31 cellular contexts compared by ENCODE assay signal in genomic region chr22:18925368-18926064, GRCh38. TPM values are rescaled to one million over a fixed set of nuclear protein-coding genes. Genes with fewer than 3 reads are reported as not detected.
"Had no signal": no experiment of that assay in that cellular context is flagged by ENCODE, and none has a peak within 500 bp of the region (broad histone marks: within the 10 kb centered on the region; RNA-seq: fewer than 3 reads in every experiment).

No MANE protein-coding gene starts in this region.

- H3K4me3 ChIP-seq: colonic mucosa, coronary artery, dorsolateral prefrontal cortex, esophagus muscularis mucosa, esophagus squamous epithelium, gastrocnemius medialis, gastroesophageal sphincter, heart left ventricle, heart right ventricle had no signal

- H3K36me3 ChIP-seq: colonic mucosa, esophagus muscularis mucosa, esophagus squamous epithelium, gastrocnemius medialis, gastroesophageal sphincter, heart left ventricle, heart right ventricle had no signal

- DNase-seq: colonic mucosa; cortex of kidney; dermis blood vessel endothelial cell; dorsolateral prefrontal cortex; effector CD4-positive, alpha-beta T cell; effector CD8-positive, alpha-beta T cell; effector memory CD4-positive, alpha-beta T cell; effector memory CD8-positive, alpha-beta T cell; endodermal cell; erythroblast; esophagus squamous epithelium; foreskin fibroblast; foreskin keratinocyte; foreskin melanocyte; gastrocnemius medialis; glutamatergic neuron; head of caudate nucleus; heart left ventricle; heart right ventricle had no signal

- H3K4me1 ChIP-seq: colonic mucosa, esophagus muscularis mucosa, esophagus squamous epithelium, foreskin keratinocyte, gastrocnemius medialis, gastroesophageal sphincter, heart left ventricle, heart right ventricle had no signal

- ATAC-seq: effector memory CD8-positive, alpha-beta T cell; esophagus mucosa; foreskin keratinocyte; gastrocnemius medialis; gastroesophageal sphincter; heart left ventricle; heart right ventricle had no signal

- FAIRE-seq: colon, endometrium, endothelial cell of umbilical vein, frontal cortex had no signal

- H3K9me3 ChIP-seq: colonic mucosa, esophagus muscularis mucosa, esophagus squamous epithelium, gastrocnemius medialis, gastroesophageal sphincter, heart left ventricle, heart right ventricle had no signal

RNA-seq across cellular contexts. Expression of gene PRODH, which starts 10.6 kb away (rescaled TPM):
- total RNA-seq: dermis microvascular lymphatic vessel endothelial cell, endothelial cell of umbilical vein, fibroblast of lung, fibroblast of villous mesenchyme, glomerular endothelial cell had no signal
